Comparison of ENCODE assay signal across 1 cellular context in genomic region chr9:128690684-128691034, GRCh38.
TF ChIP-seq lines count a peak whose summit lies in the region.

No MANE protein-coding gene starts in this region.

TF ChIP-seq in endothelial cell of umbilical vein, 7 proteins besides CTCF, POLR2A, EP300 and RAD21:
- TF ChIP-seq POLR2AphosphoS5 (IDR thresholded peaks at IDR 0.05; ENCODE audit: insufficient read depth, low read depth, low read length), result no peak
- TF ChIP-seq GATA2 (IDR thresholded peaks at IDR 0.05; ENCODE audit: insufficient read depth, insufficient read length, low read depth, low read length), result no peak
- no peak for TF ChIP-seq MYC (IDR thresholded peaks at IDR 0.05; ENCODE audit: low read depth, low read length)
- no peak for TF ChIP-seq MAX (IDR thresholded peaks at IDR 0.05; ENCODE audit: insufficient read depth, insufficient read length)
- no peak for TF ChIP-seq FOS (IDR thresholded peaks at IDR 0.05; ENCODE audit: borderline replicate concordance, insufficient read depth, low read length)
- TF ChIP-seq EZH2 (IDR thresholded peaks at IDR 0.05; ENCODE audit: borderline replicate concordance, low read depth, low read length, severe bottlenecking), result no peak
- no peak for TF ChIP-seq JUN (IDR thresholded peaks at IDR 0.05; ENCODE audit: borderline replicate concordance, insufficient read depth, insufficient read length, low read depth)
